20 cellular contexts compared by ENCODE assay signal in the genomic region with DNA sequence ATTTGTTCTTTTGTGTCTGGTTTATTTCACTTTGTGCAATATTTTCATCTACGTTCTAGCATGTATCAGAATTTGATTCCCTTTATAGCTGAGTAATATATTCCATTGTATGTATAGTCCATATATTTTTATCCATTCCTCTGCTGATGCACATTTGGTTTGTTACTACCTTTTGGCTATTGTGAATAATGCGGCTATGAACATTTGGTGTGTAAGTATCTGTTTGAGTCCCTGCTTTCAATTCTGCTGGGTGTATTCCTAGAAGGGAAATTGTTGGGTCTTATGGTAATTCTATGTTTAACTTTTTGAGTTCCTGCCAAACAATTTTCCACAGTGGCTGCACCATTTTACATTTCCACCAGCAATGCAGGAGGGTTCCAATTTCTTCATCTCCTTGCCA. TPM values are rescaled to one million over a fixed set of nuclear protein-coding genes. Genes with fewer than 3 reads are reported as not detected.
DNase-seq lines count a peak whose midpoint lies in the region; ATAC-seq lines count a peak whose summit lies in the region.
"Had no signal": no experiment of that assay in that cellular context is flagged by ENCODE, and none has a peak within 500 bp of the region (broad histone marks: within the 10 kb centered on the region; RNA-seq: fewer than 3 reads in every experiment).

No MANE protein-coding gene starts in this region.

- H3K4me3 Mint-ChIP-seq in T-helper 1 cell treated with Interleukin-12 subunit alpha and Interleukin-12 subunit beta and Interleukin-4 antibody, amounts not matched to agents 30 μg/mL and 1 μg/mL, for 36 hours = no peak overlapping the region
- no peak overlapping the region for H3K4me3 Mint-ChIP-seq in activated naive CD4-positive, alpha-beta T cell treated with anti-CD3 and anti-CD28 coated beads for 36 hours
- H3K4me3 Mint-ChIP-seq in activated T-helper 17 cell treated with anti-CD3 and anti-CD28 coated beads, Interleukin-2, amount 50 U/mL, for 72 hours = no peak overlapping the region
- H3K4me3 Mint-ChIP-seq in stimulated activated effector memory CD8-positive, alpha-beta T cell treated with anti-CD3 and anti-CD28 coated beads, Interleukin-12 subunit alpha, Interleukin-12 subunit beta, amount 100 ng/mL, for 72 hours = no peak overlapping the region
- H3K4me3 Mint-ChIP-seq: B cell; CD4-positive, CD25-positive, alpha-beta regulatory T cell; CD8-positive, alpha-beta T cell; GM23338; H9 had no signal

- CTCF ChIA-PET in activated naive CD4-positive, alpha-beta T cell treated with anti-CD3 and anti-CD28 coated beads for 36 hours (lab: Charles Lee) = no interaction called here

- intact Hi-C loops in activated naive CD4-positive, alpha-beta T cell treated with anti-CD3 and anti-CD28 coated beads for 36 hours (cut with micrococcal nuclease) = no loop called here

- DNase-seq in T-helper 1 cell (no peak), NCI-H2196 (lab: John Stamatoyannopoulos, UW; ENCODE audit: unreplicated experiment) (no peak)
- DNase-seq in activated naive CD4-positive, alpha-beta T cell treated with anti-CD3 and anti-CD28 coated beads for 36 hours = no peak
- DNase-seq in activated naive CD4-positive, alpha-beta T cell treated with anti-CD3 and anti-CD28 coated beads, Interleukin-2, amount 50 U/mL, for 16 hours = no peak
- DNase-seq in stimulated activated effector memory CD8-positive, alpha-beta T cell treated with anti-CD3 and anti-CD28 coated beads, Interleukin-12 subunit alpha, Interleukin-12 subunit beta, amount 100 ng/mL, for 72 hours (ENCODE audit: low spot score in 2 of 2) = no peak
- DNase-seq: Caco-2; CD8-positive, alpha-beta T cell; DMS153; DMS79; EL; GDM1; H9 had no signal

- peaks cover 3% of the 10 kb centered on the region for H3K9me3 Mint-ChIP-seq in T-helper 1 cell treated with Interleukin-12 subunit alpha and Interleukin-12 subunit beta and Interleukin-4 antibody, amounts not matched to agents 30 μg/mL and 1 μg/mL, for 36 hours
- H3K9me3 Mint-ChIP-seq in activated naive CD4-positive, alpha-beta T cell treated with anti-CD3 and anti-CD28 coated beads for 36 hours = no peaks in the 10 kb centered on the region
- H3K9me3 Mint-ChIP-seq in activated T-helper 17 cell treated with anti-CD3 and anti-CD28 coated beads, Interleukin-2, amount 50 U/mL, for 72 hours = peaks cover 3% of the 10 kb centered on the region
- H3K9me3 Mint-ChIP-seq in stimulated activated effector memory CD8-positive, alpha-beta T cell treated with anti-CD3 and anti-CD28 coated beads, Interleukin-12 subunit alpha, Interleukin-12 subunit beta, amount 100 ng/mL, for 72 hours = peaks cover 2% of the 10 kb centered on the region
- H3K9me3 Mint-ChIP-seq: GM23338, H9 had no signal

- H3K36me3 Mint-ChIP-seq in T-helper 1 cell treated with Interleukin-12 subunit alpha and Interleukin-12 subunit beta and Interleukin-4 antibody, amounts not matched to agents 30 μg/mL and 1 μg/mL, for 36 hours (ENCODE audit: low read depth) = no peaks in the 10 kb centered on the region
- H3K36me3 Mint-ChIP-seq in activated naive CD4-positive, alpha-beta T cell treated with anti-CD3 and anti-CD28 coated beads for 36 hours (ENCODE audit: low read depth) = no peaks in the 10 kb centered on the region
- H3K36me3 Mint-ChIP-seq in activated T-helper 17 cell treated with anti-CD3 and anti-CD28 coated beads, Interleukin-2, amount 50 U/mL, for 72 hours (ENCODE audit: low read depth) = no peaks in the 10 kb centered on the region
- no peaks in the 10 kb centered on the region for H3K36me3 Mint-ChIP-seq in stimulated activated effector memory CD8-positive, alpha-beta T cell treated with anti-CD3 and anti-CD28 coated beads, Interleukin-12 subunit alpha, Interleukin-12 subunit beta, amount 100 ng/mL, for 72 hours
- H3K36me3 Mint-ChIP-seq: CD4-positive, CD25-positive, alpha-beta regulatory T cell; CD8-positive, alpha-beta T cell had no signal

- H3K4me1 Mint-ChIP-seq in T-helper 1 cell treated with Interleukin-12 subunit alpha and Interleukin-12 subunit beta and Interleukin-4 antibody, amounts not matched to agents 30 μg/mL and 1 μg/mL, for 36 hours (ENCODE audit: low read depth) = peaks cover 13% of the 10 kb centered on the region
- H3K4me1 Mint-ChIP-seq in activated naive CD4-positive, alpha-beta T cell treated with anti-CD3 and anti-CD28 coated beads for 36 hours (ENCODE audit: low read depth) = peaks cover 26% of the 10 kb centered on the region
- H3K4me1 Mint-ChIP-seq in activated T-helper 17 cell treated with anti-CD3 and anti-CD28 coated beads, Interleukin-2, amount 50 U/mL, for 72 hours = no peaks in the 10 kb centered on the region
- H3K4me1 Mint-ChIP-seq in stimulated activated effector memory CD8-positive, alpha-beta T cell treated with anti-CD3 and anti-CD28 coated beads, Interleukin-12 subunit alpha, Interleukin-12 subunit beta, amount 100 ng/mL, for 72 hours = peaks cover 17% of the 10 kb centered on the region
- H3K4me1 Mint-ChIP-seq: B cell; CD4-positive, CD25-positive, alpha-beta regulatory T cell had no signal

- H3K27me3 Mint-ChIP-seq in T-helper 1 cell treated with Interleukin-12 subunit alpha and Interleukin-12 subunit beta and Interleukin-4 antibody, amounts not matched to agents 30 μg/mL and 1 μg/mL, for 36 hours (ENCODE audit: low read depth) = peaks cover 3% of the 10 kb centered on the region
- H3K27me3 Mint-ChIP-seq in activated naive CD4-positive, alpha-beta T cell treated with anti-CD3 and anti-CD28 coated beads for 36 hours (ENCODE audit: low read depth) = peaks cover 14% of the 10 kb centered on the region
- peaks cover 19% of the 10 kb centered on the region for H3K27me3 Mint-ChIP-seq in activated T-helper 17 cell treated with anti-CD3 and anti-CD28 coated beads, Interleukin-2, amount 50 U/mL, for 72 hours

- peak overlapping the region; percentile 13 for H3K27ac Mint-ChIP-seq in T-helper 1 cell treated with Interleukin-12 subunit alpha and Interleukin-12 subunit beta and Interleukin-4 antibody, amounts not matched to agents 30 μg/mL and 1 μg/mL, for 36 hours
- peak overlapping the region; percentile 43 for H3K27ac Mint-ChIP-seq in activated naive CD4-positive, alpha-beta T cell treated with anti-CD3 and anti-CD28 coated beads for 36 hours
- H3K27ac Mint-ChIP-seq in activated T-helper 17 cell treated with anti-CD3 and anti-CD28 coated beads, Interleukin-2, amount 50 U/mL, for 72 hours = no peak overlapping the region
- H3K27ac Mint-ChIP-seq in stimulated activated effector memory CD8-positive, alpha-beta T cell treated with anti-CD3 and anti-CD28 coated beads, Interleukin-12 subunit alpha, Interleukin-12 subunit beta, amount 100 ng/mL, for 72 hours = no peak overlapping the region
- H3K27ac Mint-ChIP-seq: B cell; CD4-positive, CD25-positive, alpha-beta regulatory T cell; CD8-positive, alpha-beta T cell; GM23338; H9 had no signal

- ATAC-seq in activated T-helper 17 cell treated with anti-CD3 and anti-CD28 coated beads, Interleukin-2, amount 50 U/mL, for 72 hours (replicated peaks) = peak; percentile 28
- peak; percentile 64 for ATAC-seq in stimulated activated effector memory CD8-positive, alpha-beta T cell treated with anti-CD3 and anti-CD28 coated beads, Interleukin-12 subunit alpha, Interleukin-12 subunit beta, amount 100 ng/mL, for 72 hours
- no peak for ATAC-seq in GM21619 (IDR thresholded peaks at IDR 0.05; ENCODE audit: unreplicated experiment)
- ATAC-seq: CD8-positive, alpha-beta T cell; HCT116 had no signal

RNA-seq across cellular contexts. Expression of gene DNAH8, which starts 52.4 kb away (rescaled TPM):
- total RNA-seq in activated naive CD4-positive, alpha-beta T cell treated with anti-CD3 and anti-CD28 coated beads for 36 hours = under 1 TPM; 0.07 to 0.15 TPM
- under 1 TPM; 0.03 to 0.09 TPM for total RNA-seq in activated T-helper 17 cell treated with anti-CD3 and anti-CD28 coated beads, Interleukin-2, amount 50 U/mL, for 72 hours
- total RNA-seq: Caco-2; CD8-positive, alpha-beta T cell; GM23338; H4; H9 had no signal

Comparison
In these comparisons a context has a peak if more than half of its experiments do, and no peak if none do; other contexts are left out.
1. H3K27ac Mint-ChIP-seq: peak in T-helper 1 cell treated with Interleukin-12 subunit alpha and Interleukin-12 subunit beta and Interleukin-4 antibody, amounts not matched to agents 30 μg/mL and 1 μg/mL, for 36 hours (single experiment) and activated naive CD4-positive, alpha-beta T cell treated with anti-CD3 and anti-CD28 coated beads for 36 hours (single experiment); none in activated T-helper 17 cell treated with anti-CD3 and anti-CD28 coated beads, Interleukin-2, amount 50 U/mL, for 72 hours (single experiment) and stimulated activated effector memory CD8-positive, alpha-beta T cell treated with anti-CD3 and anti-CD28 coated beads, Interleukin-12 subunit alpha, Interleukin-12 subunit beta, amount 100 ng/mL, for 72 hours (single experiment).